ENCODE assay signal across 12 cellular contexts in the genomic region with DNA sequence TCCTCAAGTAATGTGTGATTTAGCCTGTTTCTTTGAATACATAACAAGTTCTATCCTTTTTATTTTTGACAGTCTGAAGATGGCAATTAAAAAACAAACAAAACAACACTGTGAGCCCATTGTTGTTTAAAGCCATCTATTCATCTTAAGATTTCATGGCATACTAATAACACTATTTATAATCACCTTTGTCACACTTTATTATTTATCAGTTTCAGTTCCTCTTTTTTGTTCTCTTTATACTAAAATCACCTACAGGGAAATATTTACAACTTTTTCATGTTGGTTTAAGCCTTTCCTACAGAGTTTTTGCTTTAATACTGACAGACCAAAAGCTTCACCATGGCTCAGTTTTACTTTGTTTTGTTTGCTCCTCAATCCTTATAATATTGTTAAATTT.
DNase-seq lines count a peak whose midpoint lies in the region; ATAC-seq, FAIRE-seq and TF ChIP-seq lines count a peak whose summit lies in the region.
"Had no signal": no experiment of that assay in that cellular context is flagged by ENCODE, and none has a peak within 500 bp of the region (broad histone marks: within the 10 kb centered on the region; RNA-seq: fewer than 3 reads in every experiment).

No MANE protein-coding gene starts in this region.

- no peak for FAIRE-seq in H54 (lab: Jason Lieb, UNC)

- TF ChIP-seq POLR2A in H54 (IDR thresholded peaks at IDR 0.05; ENCODE audit: low read depth, low read length) = no peak

- in situ Hi-C loops in G401 (cut with HindIII; ENCODE audit: low sequenced_read_pairs) = no loop called here

- DNase-seq in HuH-7.5 (ENCODE audit: low spot score) (no peak), H54 (ENCODE audit: insufficient read length, low spot score) (no peak), hepatic stellate cell (ENCODE audit: low spot score) (no peak), G401 (ENCODE audit: low spot score) (no peak)
- DNase-seq: activated CD8-positive, alpha-beta memory T cell treated with anti-CD3 and anti-CD28 coated beads, Interleukin-2, amount 50 U/mL, for 48 hours; anterior cingulate cortex; trophoblast cell had no signal

- ATAC-seq in GM18517 (IDR thresholded peaks at IDR 0.05; ENCODE audit: unreplicated experiment) (peak; percentile 99), GM21360 (IDR thresholded peaks at IDR 0.05; ENCODE audit: unreplicated experiment) (peak; percentile 97), HG02885 (IDR thresholded peaks at IDR 0.05; ENCODE audit: poor library complexity, unreplicated experiment) (peak; percentile 97), HG03469 (IDR thresholded peaks at IDR 0.05; ENCODE audit: unreplicated experiment) (peak; percentile 98)
- ATAC-seq: left lobe of liver had no signal
